In the genomic region with DNA sequence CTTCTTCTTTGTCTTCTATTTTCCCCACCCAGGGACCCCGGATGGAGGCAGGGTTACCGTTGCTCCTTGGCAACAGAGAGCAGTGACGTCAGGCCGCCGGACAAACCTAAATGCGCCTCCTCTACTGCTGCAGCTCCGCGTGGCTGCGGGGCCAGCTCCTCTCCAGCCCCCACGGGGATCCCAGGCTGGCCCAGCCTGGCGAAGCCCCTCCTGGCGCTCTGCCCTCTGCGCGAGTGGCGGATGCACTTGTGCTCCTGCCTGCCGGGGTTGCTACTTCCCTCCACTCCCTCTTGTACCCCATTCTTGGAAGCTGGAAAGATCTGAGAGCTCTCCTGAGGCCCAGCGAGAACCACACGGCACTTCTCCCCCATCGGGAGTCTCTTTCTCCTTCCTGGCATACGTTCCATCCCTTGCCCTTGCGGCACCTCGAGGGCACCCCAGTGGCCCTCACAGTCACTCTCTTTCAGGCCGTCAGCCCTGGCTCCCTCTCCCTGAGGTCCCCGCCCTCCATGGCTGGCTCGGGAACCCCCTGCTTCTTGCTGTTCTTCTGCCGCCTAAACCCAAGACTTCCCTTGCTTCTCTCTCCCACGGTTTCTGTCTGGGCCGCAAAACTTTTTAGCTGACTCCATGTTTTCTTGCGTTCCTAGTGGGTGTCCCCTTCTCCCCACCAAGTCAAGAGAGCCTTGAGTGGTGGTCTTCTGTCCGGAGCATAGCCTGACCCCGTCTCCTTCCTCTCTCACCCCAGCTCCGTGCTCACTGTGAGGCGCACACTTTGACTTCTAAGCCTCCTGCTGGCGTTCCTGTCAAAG, we compare ENCODE assay signal across 23 cellular contexts.
"Had no signal": no experiment of that assay in that cellular context is flagged by ENCODE, and none has a peak within 500 bp of the region (broad histone marks: within the 10 kb centered on the region; RNA-seq: fewer than 3 reads in every experiment).

No MANE protein-coding gene starts in this region.

- H3K27ac Mint-ChIP-seq: progenitor cell of endocrine pancreas; T-cell; T-helper 2 cell treated with Interferon-gamma antibody and Interleukin-4, amounts not matched to agents 5 μg/mL and 100 μg/mL, for 36 hours had no signal

- ATAC-seq: activated naive CD4-positive, alpha-beta T cell treated with anti-CD3 and anti-CD28 coated beads, Interleukin-2, amount 50 U/mL, for 72 hours; activated T-cell treated with anti-CD3 and anti-CD28 coated beads, Interleukin-2, amount 50 U/mL, for 4 hours; left cardiac atrium; mucosa of descending colon; T-cell; upper lobe of right lung had no signal

- H3K36me3 Mint-ChIP-seq: activated naive CD4-positive, alpha-beta T cell treated with anti-CD3 and anti-CD28 coated beads, Interleukin-2, amount 50 U/mL, for 72 hours; T-cell had no signal

- H3K27ac ChIP-seq: ascending aorta, esophagus muscularis mucosa, upper lobe of right lung, VCaP had no signal

- FAIRE-seq: colon, frontal cortex had no signal

- H3K9me3 Mint-ChIP-seq: activated naive CD4-positive, alpha-beta T cell treated with anti-CD3 and anti-CD28 coated beads, Interleukin-2, amount 50 U/mL, for 72 hours; activated T-cell treated with anti-CD3 and anti-CD28 coated beads, Interleukin-2, amount 50 U/mL, for 4 hours; central memory CD8-positive, alpha-beta T cell; nephron progenitor cell; T-cell; T-helper 2 cell treated with Interferon-gamma antibody and Interleukin-4, amounts not matched to agents 5 μg/mL and 100 μg/mL, for 36 hours had no signal

- H3K27me3 ChIP-seq: ascending aorta, upper lobe of right lung had no signal

- H3K4me1 Mint-ChIP-seq: central memory CD8-positive, alpha-beta T cell; T-cell had no signal

- H3K4me3 Mint-ChIP-seq: activated T-cell treated with anti-CD3 and anti-CD28 coated beads, Interleukin-2, amount 50 U/mL, for 4 hours; central memory CD8-positive, alpha-beta T cell; nephron progenitor cell; T-cell; T-helper 2 cell treated with Interferon-gamma antibody and Interleukin-4, amounts not matched to agents 5 μg/mL and 100 μg/mL, for 36 hours had no signal

- H3K4me3 ChIP-seq: ascending aorta, esophagus muscularis mucosa, mucosa of descending colon, upper lobe of right lung had no signal

- H3K4me1 ChIP-seq: ascending aorta, esophagus muscularis mucosa, upper lobe of right lung had no signal

- H3K36me3 ChIP-seq: ascending aorta, esophagus muscularis mucosa, upper lobe of right lung had no signal

- DNase-seq: activated CD4-positive, alpha-beta T cell treated with anti-CD3 and anti-CD28 coated beads, Interleukin-2, amount 50 U/mL, for 1 hour; activated CD4-positive, CD25-positive, alpha-beta regulatory T cell treated with anti-CD3 and anti-CD28 coated beads, Interleukin-2, amount 50 U/mL, for 72 hours; activated T-cell treated with anti-CD3 and anti-CD28 coated beads, Interleukin-2, amount 50 U/mL, for 4 hours; effector memory CD4-positive, alpha-beta T cell; hypothalamus; left cardiac atrium; mesenchymal stem cell; mucosa of descending colon; occipital lobe; stimulated activated CD4-positive, alpha-beta T cell treated with anti-CD3 and anti-CD28 coated beads, Interleukin-4, amount 100 ng/mL, for 1 hour; stimulated activated naive CD4-positive, alpha-beta T cell; upper lobe of right lung had no signal

- H3K9me3 ChIP-seq: ascending aorta, esophagus muscularis mucosa, mucosa of descending colon, upper lobe of right lung had no signal
